Comparison of ENCODE assay signal across 24 cellular contexts in genomic region chr16:47043970-47044684, GRCh38.
"Had no signal": no experiment of that assay in that cellular context is flagged by ENCODE, and none has a peak within 500 bp of the region (broad histone marks: within the 10 kb centered on the region; RNA-seq: fewer than 3 reads in every experiment).

No MANE protein-coding gene starts in this region.

- H3K9me3 ChIP-seq: Peyer's patch had no signal

- H3K4me1 ChIP-seq: Peyer's patch had no signal

- DNase-seq: activated B cell treated with CpG ODN at 0.5 μM for 24 hours; activated CD4-positive, alpha-beta memory T cell treated with anti-CD3 and anti-CD28 coated beads for 36 hours; activated CD4-positive, alpha-beta T cell treated with anti-CD3 and anti-CD28 coated beads for 4 hours; activated CD4-positive, alpha-beta T cell treated with anti-CD3 and anti-CD28 coated beads, Interleukin-2, amount 50 U/mL, for 1 hour; activated CD4-positive, CD25-positive, alpha-beta regulatory T cell treated with anti-CD3 and anti-CD28 coated beads, Interleukin-2, amount 50 U/mL, for 72 hours; activated CD8-positive, alpha-beta memory T cell treated with anti-CD3 and anti-CD28 coated beads, Interleukin-2, amount 50 U/mL, for 48 hours; activated effector memory CD4-positive, alpha-beta T cell treated with Interleukin-2 at 50 U/mL for 16 hours; activated naive CD4-positive, alpha-beta T cell treated with anti-CD3 and anti-CD28 coated beads, Interleukin-2, amount 10 ng/mL, durations not matched to agents 7 days and 5 days; activated naive CD8-positive, alpha-beta T cell treated with anti-CD3 and anti-CD28 coated beads, Interleukin-2, amount 50 U/mL, for 24 hours; activated T-cell treated with anti-CD3 and anti-CD28 coated beads, Interleukin-2, amount 50 U/mL, for 48 hours; central memory CD4-positive, alpha-beta T cell; NCI-H1436 treated with DMSO at 0.1 percent for 48 hours; NCI-H2081; NCI-H345; NCI-H526 treated with DMSO at 0.1 percent for 48 hours; NCI-H774; PC-3; Peyer's patch; SW 1271; T-helper 1 cell; T-helper 2 cell; T-helper 9 cell had no signal

- H3K27ac ChIP-seq: Peyer's patch, VCaP had no signal

- ATAC-seq: activated naive CD8-positive, alpha-beta T cell treated with anti-CD3 and anti-CD28 coated beads, Interleukin-2, amount 50 U/mL, for 24 hours; PC-3 had no signal

- H3K27me3 ChIP-seq: Peyer's patch had no signal

- H3K4me3 ChIP-seq: K562, Peyer's patch had no signal

- H3K36me3 ChIP-seq: Peyer's patch had no signal
